ENCODE assay signal across 1 cellular context in the genomic region with DNA sequence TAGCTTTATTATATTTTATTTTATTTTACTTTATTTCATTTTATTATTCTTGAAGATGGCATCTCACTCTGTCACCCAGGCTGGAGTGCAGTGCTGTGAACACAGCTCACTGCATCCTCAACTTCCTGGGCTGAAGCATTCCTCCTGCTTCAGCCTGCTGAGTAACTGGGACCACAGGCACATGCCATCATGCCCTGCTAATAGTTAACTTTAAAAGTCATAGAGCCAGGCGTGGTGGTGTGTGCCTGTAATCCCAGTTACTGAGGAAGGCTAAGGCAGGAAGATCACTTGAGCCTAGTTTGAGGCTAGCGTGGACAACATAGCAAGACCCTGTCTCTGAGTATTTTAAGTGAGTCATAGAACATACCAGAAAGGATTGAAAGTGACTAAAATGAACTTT.
TF ChIP-seq lines count a peak whose summit lies in the region.

No MANE protein-coding gene starts in this region.

TF ChIP-seq in HepG2, 621 proteins besides CTCF, POLR2A, EP300 and RAD21:
- peak; percentile 59 for TF ChIP-seq ZNF121 (CRISPR knock-in tag; IDR thresholded peaks at IDR 0.05)
- TF ChIP-seq CBX5 (CRISPR knock-in tag; IDR thresholded peaks at IDR 0.05; ENCODE audit: borderline replicate concordance) = no peak
TF ChIP-seq in HepG2: peak in this region for 1.
